ENCODE assay signal across 9 cellular contexts in genomic region chr1:167517535-167518330, GRCh38. TPM values are rescaled to one million over a fixed set of nuclear protein-coding genes. Genes with fewer than 3 reads are reported as not detected.
DNase-seq lines count a peak whose midpoint lies in the region; ATAC-seq, FAIRE-seq and TF ChIP-seq lines count a peak whose summit lies in the region.
"Had no signal": no experiment of that assay in that cellular context is flagged by ENCODE, and none has a peak within 500 bp of the region (broad histone marks: within the 10 kb centered on the region; RNA-seq: fewer than 3 reads in every experiment).

No MANE protein-coding gene starts in this region.

- no peaks in the 10 kb centered on the region for H3K36me3 ChIP-seq in left ventricle myocardium inferior
- no peaks in the 10 kb centered on the region for H3K36me3 ChIP-seq in spleen
- no peaks in the 10 kb centered on the region for H3K36me3 ChIP-seq in tibial artery

- H3K27me3 ChIP-seq in left ventricle myocardium inferior (ENCODE audit: low read depth), result peaks cover 21% of the 10 kb centered on the region
- H3K27me3 ChIP-seq in spleen (replicated peaks in 1 of 7), result peaks cover 0 to under 1% (median 0%) of the 10 kb centered on the region in 7 donors
- H3K27me3 ChIP-seq in tibial artery, result peaks cover 0 to 3% of the 10 kb centered on the region in 2 donors

- no peak for TF ChIP-seq POLR2A in spleen (IDR thresholded peaks at IDR 0.05)

- H3K27ac ChIP-seq in left ventricle myocardium inferior (replicated peaks), result no peak overlapping the region
- peak overlapping the region; percentile 57 to 89 (median 78) for H3K27ac ChIP-seq in spleen
- no peak overlapping the region for H3K27ac ChIP-seq in tibial artery

- intact Hi-C loops in Right ventricle myocardium superior (cut with DNase I), result no loop called here
- intact Hi-C loops in left ventricle myocardium inferior (cut with micrococcal nuclease), result no loop called here
- intact Hi-C loops in spleen (cut with DNase I; ENCODE audit: low total_unique reads), result no loop called here
- intact Hi-C loops in tibial artery (cut with DNase I; ENCODE audit: low total_unique reads), result no loop called here

- H3K9me3 ChIP-seq in left ventricle myocardium inferior (replicated peaks), result no peaks in the 10 kb centered on the region
- no peaks in the 10 kb centered on the region for H3K9me3 ChIP-seq in spleen
- H3K9me3 ChIP-seq in tibial artery, result peaks cover 0 to 7% (median 0%) of the 10 kb centered on the region in 3 donors

- H3K4me1 ChIP-seq in left ventricle myocardium inferior (no peaks in the 10 kb centered on the region), spleen (peaks cover 0 to 29% (median 0%) of the 10 kb centered on the region in 6 donors), tibial artery (no peaks in the 10 kb centered on the region)

- TF ChIP-seq CTCF in left ventricle myocardium inferior (IDR thresholded peaks at IDR 0.05; ENCODE audit: borderline replicate concordance) (no peak), spleen (IDR thresholded peaks at IDR 0.05 in 8 of 11, conservative IDR thresholded peaks at IDR 0.05 in 3 of 11) (peak in 1 of 11 experiments; percentile 15), tibial artery (IDR thresholded peaks at IDR 0.05) (no peak)

- DNase-seq in Right ventricle myocardium superior, result no peak
- no peak for DNase-seq in left ventricle myocardium inferior
- DNase-seq in activated gamma-delta T cell treated with anti-CD3 and anti-CD28 coated beads, Interleukin-2, amount 50 U/mL, for 16 hours (ENCODE audit: low read depth), result peak; percentile 87
- DNase-seq in spleen, result peak; percentile 87
- no peak for DNase-seq in tibial artery
- DNase-seq in frontal cortex (ENCODE audit: low spot score in 2 of 2), result no peak
- DNase-seq: NCI-H2107 had no signal

- peak; percentile 29 for ATAC-seq in Right ventricle myocardium superior (ENCODE audit: poor library complexity)
- no peak for ATAC-seq in GM18861 (IDR thresholded peaks at IDR 0.05; ENCODE audit: unreplicated experiment)
- no peak for ATAC-seq in HG03045 (IDR thresholded peaks at IDR 0.05; ENCODE audit: unreplicated experiment)

- no peak for FAIRE-seq in frontal cortex (lab: Jason Lieb, UNC)

- 76 to 84% (median 82%) methylated on average over 24 to 30 of the region's 30 CpGs for WGBS in spleen, 5 donors

- H3K4me3 ChIP-seq in left ventricle myocardium inferior (no peak overlapping the region), spleen (peak overlapping the region; percentile 17 to 69 (median 36)), tibial artery (no peak overlapping the region)

RNA-seq across cellular contexts. Expression of gene CD247, which starts 0.6 kb away (rescaled TPM):
- 0.54 TPM for total RNA-seq in Right ventricle myocardium superior
- total RNA-seq in left ventricle myocardium inferior, result 0.82 TPM
- total RNA-seq in spleen, result 10 to 100 TPM; 15.8 to 67.1 (median 37.7) TPM
- 10 to 100 TPM; 16.0 to 17.8 (median 16.3) TPM for polyA plus RNA-seq in spleen
- 1.2 TPM for total RNA-seq in frontal cortex

RNA-seq across cellular contexts. Expression of gene CREG1, which starts 35.8 kb away (rescaled TPM):
- 68.3 TPM for total RNA-seq in Right ventricle myocardium superior
- total RNA-seq in left ventricle myocardium inferior, result 81.3 TPM
- total RNA-seq in spleen, result 100 to 1,000 TPM; 121 to 364 (median 227) TPM
- polyA plus RNA-seq in spleen, result 10 to 100 TPM; 40.8 to 74.8 (median 70.4) TPM
- 42.4 TPM for total RNA-seq in frontal cortex

Comparison
In these comparisons a context has a peak if more than half of its experiments do, and no peak if none do; other contexts are left out.
1. DNase-seq: peak in activated gamma-delta T cell treated with anti-CD3 and anti-CD28 coated beads, Interleukin-2, amount 50 U/mL, for 16 hours (single experiment) and spleen (single experiment); none in Right ventricle myocardium superior (single experiment), left ventricle myocardium inferior (single experiment), tibial artery (0 of 2) and frontal cortex (0 of 2).
2. H3K27ac ChIP-seq: peak in spleen (8 of 8); none in left ventricle myocardium inferior (single experiment) and tibial artery (0 of 2).
3. H3K4me3 ChIP-seq: peak in spleen (8 of 8); none in left ventricle myocardium inferior (single experiment) and tibial artery (0 of 2).